25 cellular contexts compared by ENCODE assay signal in the genomic region with DNA sequence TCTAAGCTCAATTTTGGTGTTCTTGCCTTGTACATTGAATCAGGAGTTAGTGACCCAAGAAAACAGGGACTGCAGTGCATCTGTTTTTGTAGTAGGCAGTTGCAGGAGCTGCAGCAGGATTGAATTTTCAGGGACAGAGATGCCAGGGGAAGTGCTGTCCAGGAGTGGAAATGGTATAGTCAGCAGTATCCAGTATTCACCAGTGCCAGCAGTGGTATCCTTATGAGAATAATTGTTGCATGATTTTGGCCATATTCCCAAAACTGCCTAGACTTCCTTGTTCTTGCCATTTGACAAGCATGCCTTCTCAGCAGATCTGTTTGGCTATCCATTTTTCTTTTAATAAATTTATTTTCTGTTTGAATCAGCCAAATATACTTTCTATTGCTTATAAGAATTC. TPM values are rescaled to one million over a fixed set of nuclear protein-coding genes. Genes with fewer than 3 reads are reported as not detected.
DNase-seq lines count a peak whose midpoint lies in the region; ATAC-seq, FAIRE-seq and TF ChIP-seq lines count a peak whose summit lies in the region.
"Had no signal": no experiment of that assay in that cellular context is flagged by ENCODE, and none has a peak within 500 bp of the region (broad histone marks: within the 10 kb centered on the region; RNA-seq: fewer than 3 reads in every experiment).

No MANE protein-coding gene starts in this region.

- H3K9me3 ChIP-seq in right atrium auricular region (no peaks in the 10 kb centered on the region), H1 (ENCODE audit: insufficient read depth in 2 of 2, low read depth in 1 of 2, low read length in 1 of 2) (no peaks in the 10 kb centered on the region)
- H3K9me3 ChIP-seq: BLaER1 treated with 17β-estradiol and CSF1 and Interleukin-3, amounts not matched to agents 10 nM and 100 nM; MG63; SJCRH30 had no signal

- intact Hi-C loops in Right ventricle myocardium superior (cut with DNase I): no loop called here

- no peaks in the 10 kb centered on the region for H3K27me3 ChIP-seq in right atrium auricular region
- no peaks in the 10 kb centered on the region for H3K27me3 ChIP-seq in H1 (replicated peaks in 1 of 4; ENCODE audit: control insufficient read depth in 3 of 4, extremely low read depth in 1 of 4, insufficient read depth in 3 of 4, low read length in 3 of 4)
- H3K27me3 ChIP-seq: BLaER1 treated with 17β-estradiol and CSF1 and Interleukin-3, amounts not matched to agents 10 nM and 100 nM; MG63; SJCRH30 had no signal

- H3K27ac ChIP-seq in right atrium auricular region (no peak overlapping the region), H1 (ENCODE audit: low read depth, low read length) (no peak overlapping the region)
- H3K27ac ChIP-seq: BLaER1 treated with 17β-estradiol and CSF1 and Interleukin-3, amounts not matched to agents 10 nM and 100 nM; SJCRH30 had no signal

- no peak overlapping the region for H2BK12ac ChIP-seq in H1 (ENCODE audit: low read depth, low read length)

- no peak overlapping the region for H2BK15ac ChIP-seq in H1 (ENCODE audit: low read length)

- H3K4me1 ChIP-seq in right atrium auricular region (no peaks in the 10 kb centered on the region), H1 (replicated peaks in 1 of 4; ENCODE audit: control insufficient read depth in 3 of 4, insufficient read depth in 4 of 4, low read length in 3 of 4) (no peaks in the 10 kb centered on the region)
- H3K4me1 ChIP-seq: BLaER1 treated with 17β-estradiol and CSF1 and Interleukin-3, amounts not matched to agents 10 nM and 100 nM; SJCRH30 had no signal

- TF ChIP-seq EP300 in H1 (IDR thresholded peaks at IDR 0.05; ENCODE audit: borderline replicate concordance in 1 of 2, low read depth in 2 of 2, low read length in 2 of 2): no peak

- H4K8ac ChIP-seq in H1 (ENCODE audit: extremely low read depth, insufficient read depth, low read length): no peak overlapping the region

- TF ChIP-seq CTCF in right atrium auricular region (IDR thresholded peaks at IDR 0.05) (no peak), H1 (IDR thresholded peaks at IDR 0.05; ENCODE audit: control extremely low read depth in 1 of 3, insufficient read depth in 1 of 3, low read depth in 1 of 3, low read length in 3 of 3) (no peak)

- ATAC-seq in Right ventricle myocardium superior (ENCODE audit: poor library complexity): peak; percentile 52
- no peak for ATAC-seq in HG02759 (IDR thresholded peaks at IDR 0.05; ENCODE audit: unreplicated experiment)
- ATAC-seq: SK-N-SH treated with all-trans-retinoic acid at 6 μM for 48 hours had no signal

- H4K5ac ChIP-seq in H1 (ENCODE audit: insufficient read length, low read depth, low read length): no peak overlapping the region

- no peak overlapping the region for H2BK20ac ChIP-seq in H1 (ENCODE audit: low read length)

- no peak overlapping the region for H3K4me2 ChIP-seq in H1 (ENCODE audit: insufficient read depth in 1 of 2, low read depth in 2 of 2, low read length in 2 of 2)
- H3K4me2 ChIP-seq: BLaER1 treated with 17β-estradiol and CSF1 and Interleukin-3, amounts not matched to agents 10 nM and 100 nM had no signal

- CTCF ChIA-PET in H1 (lab: Charles Lee; ENCODE audit: partially characterized antibody): no interaction called here

- no peaks in the 10 kb centered on the region for H3K79me1 ChIP-seq in H1 (ENCODE audit: low read depth, low read length)

- H4K20me1 ChIP-seq in H1 (replicated peaks in 1 of 2; ENCODE audit: control insufficient read depth in 1 of 2, insufficient read depth in 2 of 2, low read length in 2 of 2): no peaks in the 10 kb centered on the region
- H4K20me1 ChIP-seq: BLaER1 treated with 17β-estradiol and CSF1 and Interleukin-3, amounts not matched to agents 10 nM and 100 nM had no signal

- H3K23me2 ChIP-seq in H1 (ENCODE audit: low read depth, low read length): no peaks in the 10 kb centered on the region

- H3K9ac ChIP-seq in H1 (replicated peaks in 1 of 4; ENCODE audit: extremely low read depth in 1 of 4, low read depth in 3 of 4, low read length in 3 of 4): no peak overlapping the region
- H3K9ac ChIP-seq: BLaER1 treated with 17β-estradiol and CSF1 and Interleukin-3, amounts not matched to agents 10 nM and 100 nM had no signal

- H3K4me3 ChIP-seq in right atrium auricular region (no peak overlapping the region), H1 (ENCODE audit: extremely low read depth in 1 of 4, insufficient read depth in 2 of 4, low read depth in 3 of 4, low read length in 4 of 4) (no peak overlapping the region)
- H3K4me3 ChIP-seq: BLaER1 treated with 17β-estradiol and CSF1 and Interleukin-3, amounts not matched to agents 10 nM and 100 nM; MG63; SJCRH30 had no signal

- DNase-seq in Right ventricle myocardium superior: no peak
- no peak for DNase-seq in right atrium auricular region (ENCODE audit: low spot score)
- DNase-seq in NCI-H226: peak; percentile 19
- DNase-seq in H1 (ENCODE audit: low read depth in 1 of 2, low spot score in 2 of 2): no peak
- peak; percentile 3 for DNase-seq in myocyte (ENCODE audit: low read depth)
- no peak for DNase-seq in frontal cortex (ENCODE audit: low spot score in 2 of 2)
- no peak for DNase-seq in stimulated activated naive CD4-positive, alpha-beta T cell (lab: John Stamatoyannopoulos, UW)
- DNase-seq: AML-193; CD4-positive, alpha-beta T cell; Kasumi-1; MG63; NCI-H1417; NCI-H1694; NCI-H2029 treated with DMSO at 0.1 percent for 48 hours; NCI-H510A treated with DMSO at 0.1 percent for 48 hours; SJCRH30 had no signal

- no peak overlapping the region for H2BK120ac ChIP-seq in H1 (replicated peaks; ENCODE audit: low read depth, low read length)

- no peaks in the 10 kb centered on the region for H3K79me2 ChIP-seq in H1 (ENCODE audit: control insufficient read depth in 1 of 2, insufficient read depth in 2 of 2, low read length in 2 of 2)

- no peak overlapping the region for H3K14ac ChIP-seq in H1 (ENCODE audit: insufficient read length)

- H3K4ac ChIP-seq in H1 (replicated peaks; ENCODE audit: insufficient read length, low read depth, low read length): no peak overlapping the region

- H3K23ac ChIP-seq in H1 (ENCODE audit: insufficient read length): no peak overlapping the region

- no peaks in the 10 kb centered on the region for H3K36me3 ChIP-seq in right atrium auricular region
- no peaks in the 10 kb centered on the region for H3K36me3 ChIP-seq in H1 (ENCODE audit: control insufficient read depth in 2 of 4, insufficient read depth in 4 of 4, low read length in 3 of 4)
- H3K36me3 ChIP-seq: BLaER1 treated with 17β-estradiol and CSF1 and Interleukin-3, amounts not matched to agents 10 nM and 100 nM; MG63; SJCRH30 had no signal

- no peak for TF ChIP-seq RAD21 in H1 (IDR thresholded peaks at IDR 0.05 in 1 of 2, conservative IDR thresholded peaks at IDR 0.05 in 1 of 2; ENCODE audit: low read depth in 2 of 2, low read length in 2 of 2)

- TF ChIP-seq POLR2A in H1 (IDR thresholded peaks at IDR 0.05; ENCODE audit: control extremely low read depth in 1 of 2, low read depth in 2 of 2, low read length in 2 of 2): no peak

- H2BK5ac ChIP-seq in H1 (ENCODE audit: low read depth, low read length): no peak overlapping the region

- no peak overlapping the region for H4K91ac ChIP-seq in H1 (replicated peaks; ENCODE audit: insufficient read length, low read length)

- no peak overlapping the region for H3K18ac ChIP-seq in H1 (ENCODE audit: extremely low read depth, low read length)

- H2AFZ ChIP-seq in H1 (ENCODE audit: low read length): peak overlapping the region; percentile 80; the same call in 1 of the 2 replicates

- no peak overlapping the region for H2AK5ac ChIP-seq in H1 (ENCODE audit: low read depth, low read length)

- H3K56ac ChIP-seq in H1 (replicated peaks; ENCODE audit: insufficient read length, low read depth, low read length): no peak overlapping the region

- POLR2A ChIA-PET in H1 (lab: Charles Lee; ENCODE audit: partially characterized antibody): no interaction called here

- FAIRE-seq in H1 (lab: Jason Lieb, UNC) (no peak), frontal cortex (lab: Jason Lieb, UNC) (no peak)
- FAIRE-seq: A204.1, D721Med, GM18507, H54, RCC 7860 had no signal

TF ChIP-seq in H1, 55 proteins besides CTCF, POLR2A, EP300 and RAD21:
- TF ChIP-seq EGR1 (IDR thresholded peaks at IDR 0.05; ENCODE audit: borderline replicate concordance, low read depth, low read length) (no peak), RNF2 (IDR thresholded peaks at IDR 0.05; ENCODE audit: borderline replicate concordance, low read depth, low read length, missing control alignments, poor library complexity, severe bottlenecking) (no peak), ASH2L (IDR thresholded peaks at IDR 0.05; ENCODE audit: low read length) (no peak)

RNA-seq across cellular contexts. Expression of a gene that starts 18.6 kb away (rescaled TPM):
- 9.2 TPM for total RNA-seq in Right ventricle myocardium superior
- 1 to 10 TPM; 3.6 to 9.9 TPM for total RNA-seq in right atrium auricular region
- total RNA-seq in H1 (2021; fragmentation: NEBNext Ultra II Directional; extraction: Animal tissue kit (Norgen Biotek cat#: 25700)): 0.06 TPM in 1 of 2 replicates, not detected in the other
- polyA plus RNA-seq in H1 (2011; rRNA removed): not detected in 2 replicates
- not detected for polyA plus RNA-seq in H1 (2011; cell fraction: cytosol; rRNA removed)
- not detected for polyA plus RNA-seq in H1 (2011; cell fraction: nucleus; rRNA removed)
- not detected in 4 replicates for polyA plus RNA-seq in H1 (2012, experiment 1 of 2)
- not detected for polyA plus RNA-seq in H1 (2012, experiment 2 of 2)
- 0.02 TPM for polyA plus RNA-seq in H1 (2013, experiment 1 of 2)
- polyA plus RNA-seq in H1 (2013, experiment 2 of 2): 0.02 TPM
- not detected in 2 replicates for polyA minus RNA-seq in H1 (2011; rRNA and poly(A)+ RNA removed)
- not detected for polyA minus RNA-seq in H1 (2011; cell fraction: cytosol; rRNA and poly(A)+ RNA removed)
- polyA minus RNA-seq in H1 (2011; cell fraction: nucleus; rRNA and poly(A)+ RNA removed): not detected
- 0.26 and 0.45 TPM in 2 replicates for total RNA-seq in myocyte
- 0.03 TPM for polyA plus RNA-seq in myocyte (2012)
- total RNA-seq in frontal cortex: 18.3 TPM
- total RNA-seq: HT-29 had no signal

Comparison
In these comparisons a context has a peak if more than half of its experiments do, and no peak if none do; other contexts are left out.
1. DNase-seq: peak in NCI-H226 (single experiment) and myocyte (single experiment); none in Right ventricle myocardium superior (single experiment), right atrium auricular region (single experiment), H1 (0 of 2), frontal cortex (0 of 2) and stimulated activated naive CD4-positive, alpha-beta T cell (0 of 6).